Comparison of ENCODE assay signal across 8 cellular contexts in the genomic region with DNA sequence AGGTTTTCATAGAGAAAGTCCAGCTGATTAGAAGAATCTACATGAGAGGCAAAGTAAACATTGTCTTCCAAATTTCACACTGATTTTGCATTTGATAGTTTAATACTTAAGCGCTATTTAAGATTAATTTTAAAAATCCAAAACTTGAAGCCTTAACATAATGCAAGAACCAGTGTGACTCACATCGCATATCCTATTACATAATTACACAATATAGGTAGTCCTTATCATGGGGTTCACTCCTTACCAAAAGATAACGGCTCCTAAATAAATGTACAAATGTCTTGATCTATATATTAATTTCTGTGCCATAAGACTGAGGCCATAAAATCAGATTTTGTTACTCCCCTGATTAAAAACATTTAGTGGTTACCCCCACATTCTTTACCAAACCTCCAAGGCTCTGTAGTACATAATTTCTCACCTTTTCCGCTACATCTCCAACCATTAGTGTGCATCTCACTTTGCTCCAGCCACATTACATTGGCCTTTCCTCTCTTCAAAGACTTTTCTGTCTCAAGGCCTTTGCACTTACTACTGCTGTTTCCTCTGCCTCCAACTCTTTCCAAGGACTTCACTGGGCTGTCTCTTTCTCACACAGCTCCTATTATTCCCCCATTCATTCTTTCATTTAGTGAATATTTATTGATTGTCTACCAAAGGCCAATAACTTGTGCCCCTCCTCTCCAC. TPM values are rescaled to one million over a fixed set of nuclear protein-coding genes. Genes with fewer than 3 reads are reported as not detected.
DNase-seq lines count a peak whose midpoint lies in the region; ATAC-seq, FAIRE-seq and TF ChIP-seq lines count a peak whose summit lies in the region.

No MANE protein-coding gene starts in this region.

- H3K4me1 ChIP-seq in OCI-LY3 (ENCODE audit: low read length) (peaks cover 11% of the 10 kb centered on the region), endothelial cell of umbilical vein (ENCODE audit: control insufficient read depth, extremely low read depth, insufficient read depth, low read length) (peaks cover 15% of the 10 kb centered on the region), pancreas (peaks cover 0 to 29% (median 5%) of the 10 kb centered on the region in 3 donors)

- 37 to 41% methylated on average over 4 of the region's 4 CpGs for WGBS in pancreas, 2 donors

- dilution Hi-C loops in endothelial cell of umbilical vein (cut with MboI; ENCODE audit: extremely low pct_ligation_motif_present, low sequenced_read_pairs) = no loop called here

- no peaks in the 10 kb centered on the region for H3K9me1 ChIP-seq in endothelial cell of umbilical vein (replicated peaks; ENCODE audit: control insufficient read depth, extremely low read depth, insufficient read depth, low read length)

- H3K79me2 ChIP-seq in OCI-LY3 (ENCODE audit: low read length) (peaks cover 26% of the 10 kb centered on the region), endothelial cell of umbilical vein (ENCODE audit: control insufficient read depth, insufficient read depth, low read length) (peaks cover 25% of the 10 kb centered on the region)

- H3K4me2 ChIP-seq in OCI-LY3 (ENCODE audit: low read length) (peak overlapping the region; percentile 83), endothelial cell of umbilical vein (ENCODE audit: insufficient read depth, low read length) (peak overlapping the region; percentile 94)

- intact Hi-C loops in endothelial cell of umbilical vein (cut with micrococcal nuclease) (loop anchor here (2.0 to 10.0 kb wide), 5 partner anchors 305 to 1853 kb away; partner anchors contain the start of gene ERAP2), pancreas (cut with DNase I) (no loop called here)

- H3K27ac ChIP-seq in OCI-LY3 (ENCODE audit: low read length) (peak overlapping the region; percentile 71; the same call in 1 of the 2 replicates), endothelial cell of umbilical vein (ENCODE audit: insufficient read depth, low read depth, low read length) (peak overlapping the region; percentile 85), pancreas (peak overlapping the region in 1 of 4 donors; percentile 91)

- DNase-seq in EH (ENCODE audit: low read depth) = peak; percentile 21
- DNase-seq in endothelial cell of umbilical vein (ENCODE audit: low read depth, low spot score) = peak; percentile 2
- no peak for DNase-seq in pancreas
- no peak for DNase-seq in UCSD-AML1 (lab: John Stamatoyannopoulos, UW; ENCODE audit: unreplicated experiment)
- no peak for DNase-seq in stimulated activated CD4-positive, alpha-beta T cell treated with anti-CD3 and anti-CD28 coated beads, Interleukin-2, amount 100 ng/mL, for 24 hours
- no peak for DNase-seq in stimulated activated naive CD4-positive, alpha-beta T cell (lab: John Stamatoyannopoulos, UW)

- POLR2A ChIA-PET in endothelial cell of umbilical vein (lab: Charles Lee) = interaction anchor here (0.8 kb wide), 1 partner anchor 54 kb away, joined by 3 read pairs; no protein-coding TSS in a partner anchor

- H4K20me1 ChIP-seq in OCI-LY3 (ENCODE audit: insufficient read depth, low read length) (no peaks in the 10 kb centered on the region), endothelial cell of umbilical vein (replicated peaks; ENCODE audit: control insufficient read depth, extremely low read depth, insufficient read depth, low read length) (no peaks in the 10 kb centered on the region)

- no peak for TF ChIP-seq CTCF in OCI-LY3 (IDR thresholded peaks at IDR 0.05; ENCODE audit: low read depth, low read length)
- no peak for TF ChIP-seq CTCF in endothelial cell of umbilical vein (IDR thresholded peaks at IDR 0.05; ENCODE audit: extremely low read depth in 1 of 2, insufficient read depth in 1 of 2, low read depth in 1 of 2, low read length in 2 of 2)
- TF ChIP-seq CTCF in pancreas (IDR thresholded peaks at IDR 0.05) = no peak

- FAIRE-seq in endothelial cell of umbilical vein (lab: Jason Lieb, UNC) (no peak), pancreas (lab: Jason Lieb, UNC) (no peak)

- no peaks in the 10 kb centered on the region for H3K27me3 ChIP-seq in OCI-LY3 (ENCODE audit: low read depth, low read length)
- no peaks in the 10 kb centered on the region for H3K27me3 ChIP-seq in endothelial cell of umbilical vein (ENCODE audit: control insufficient read depth in 2 of 2, insufficient read depth in 2 of 2, low read length in 2 of 2)
- no peaks in the 10 kb centered on the region for H3K27me3 ChIP-seq in pancreas

- H3K9me3 ChIP-seq in OCI-LY3 (ENCODE audit: insufficient read depth, low read length) (no peaks in the 10 kb centered on the region), endothelial cell of umbilical vein (replicated peaks; ENCODE audit: control insufficient read depth, insufficient read depth, low read length) (no peaks in the 10 kb centered on the region), pancreas (no peaks in the 10 kb centered on the region)

- no peak overlapping the region for H2AFZ ChIP-seq in OCI-LY3 (ENCODE audit: low read depth, low read length)
- no peak overlapping the region for H2AFZ ChIP-seq in endothelial cell of umbilical vein (ENCODE audit: low read depth, low read length)

- CTCF ChIA-PET in endothelial cell of umbilical vein (lab: Charles Lee) = interaction anchor here (0.9 to 2.2 kb wide), 4 partner anchors 49 to 1614 kb away, joined by 4 to 8 read pairs (median 5); no protein-coding TSS in a partner anchor

- TF ChIP-seq POLR2A in endothelial cell of umbilical vein (IDR thresholded peaks at IDR 0.05; ENCODE audit: low read depth, low read length) = no peak

- no TSS peak for BruUV-seq in endothelial cell of umbilical vein (replicated peaks; lab: Mats Ljungman, UMichigan)

- ATAC-seq in pancreas = no peak
- ATAC-seq in GM21717 (IDR thresholded peaks at IDR 0.05; ENCODE audit: unreplicated experiment) = no peak

- H3K9ac ChIP-seq in OCI-LY3 (ENCODE audit: low read length) (peak overlapping the region; percentile 93), endothelial cell of umbilical vein (replicated peaks; ENCODE audit: extremely low read depth, insufficient read depth, low read length) (peak overlapping the region; percentile 85)

- H3K4me3 ChIP-seq in OCI-LY3 (ENCODE audit: low read length) (peak overlapping the region; percentile 96), endothelial cell of umbilical vein (replicated peaks in 1 of 3; ENCODE audit: insufficient read depth in 1 of 3, low read depth in 1 of 3, low read length in 3 of 3) (peak overlapping the region; percentile 83 to 97 (median 91)), pancreas (peak overlapping the region; percentile 55 to 71 (median 60))

- peaks cover 12% of the 10 kb centered on the region for H3K36me3 ChIP-seq in OCI-LY3 (replicated peaks; ENCODE audit: low read depth, low read length)
- H3K36me3 ChIP-seq in endothelial cell of umbilical vein (ENCODE audit: control insufficient read depth in 2 of 2, extremely low read depth in 1 of 2, insufficient read depth in 2 of 2, low read length in 2 of 2) = peaks cover 11 to 13% of the 10 kb centered on the region in 2 experiments
- H3K36me3 ChIP-seq in pancreas = peaks cover 0 to 9% (median 9%) of the 10 kb centered on the region in 3 donors

TF ChIP-seq in endothelial cell of umbilical vein, 7 proteins besides CTCF, POLR2A, EP300 and RAD21:
- no peak for TF ChIP-seq EZH2 (IDR thresholded peaks at IDR 0.05; ENCODE audit: borderline replicate concordance, low read depth, low read length, severe bottlenecking)
- peak; percentile 14 for TF ChIP-seq FOS (IDR thresholded peaks at IDR 0.05; ENCODE audit: borderline replicate concordance, insufficient read depth, low read length)

RNA-seq across cellular contexts. Expression of gene RIOK2, which starts 1.0 kb away (rescaled TPM):
- total RNA-seq in endothelial cell of umbilical vein = 17.5 and 25.4 TPM in 2 replicates
- polyA plus RNA-seq in endothelial cell of umbilical vein = 2.2 and 3.5 TPM in 2 replicates
- 6.9 and 9.0 TPM in 2 replicates for polyA plus RNA-seq in endothelial cell of umbilical vein (2011; cell fraction: cytosol; rRNA removed)
- 10.4 and 11.1 TPM in 2 replicates for polyA plus RNA-seq in endothelial cell of umbilical vein (2011; cell fraction: nucleus; rRNA removed)
- polyA plus RNA-seq in endothelial cell of umbilical vein (2012) = 26.6 and 31.5 TPM in 2 replicates
- 8.5 and 8.7 TPM in 2 replicates for polyA minus RNA-seq in endothelial cell of umbilical vein
- polyA minus RNA-seq in endothelial cell of umbilical vein (2011; cell fraction: cytosol; rRNA and poly(A)+ RNA removed) = 6.1 TPM
- polyA minus RNA-seq in endothelial cell of umbilical vein (2011; cell fraction: nucleus; rRNA and poly(A)+ RNA removed) = 29.0 and 29.4 TPM in 2 replicates
- 10 to 100 TPM in 5 of 6 donors, 1 to 10 TPM in 1; 10.0 to 18.7 (median 11.8) TPM for total RNA-seq in pancreas
- 10 to 100 TPM in 1 of 2 donors, 1 to 10 TPM in 1; 7.6 to 10.5 TPM for polyA plus RNA-seq in pancreas

RNA-seq across cellular contexts. Expression of gene LIX1, which starts 39.6 kb away (rescaled TPM):
- total RNA-seq in endothelial cell of umbilical vein = not detected in 2 replicates
- polyA plus RNA-seq in endothelial cell of umbilical vein = not detected in 2 replicates
- not detected in 2 replicates for polyA plus RNA-seq in endothelial cell of umbilical vein (2011; cell fraction: cytosol; rRNA removed)
- polyA plus RNA-seq in endothelial cell of umbilical vein (2011; cell fraction: nucleus; rRNA removed) = not detected in 2 replicates
- polyA plus RNA-seq in endothelial cell of umbilical vein (2012) = not detected in 2 replicates
- polyA minus RNA-seq in endothelial cell of umbilical vein = not detected in 2 replicates
- polyA minus RNA-seq in endothelial cell of umbilical vein (2011; cell fraction: cytosol; rRNA and poly(A)+ RNA removed) = not detected
- polyA minus RNA-seq in endothelial cell of umbilical vein (2011; cell fraction: nucleus; rRNA and poly(A)+ RNA removed) = not detected in 2 replicates
- under 1 TPM in 1 of 6 donors, not detected in 5; 0.08 TPM for total RNA-seq in pancreas
- under 1 TPM in 1 of 2 donors, not detected in 1; 0.12 TPM for polyA plus RNA-seq in pancreas

Comparison
In these comparisons a context has a peak if more than half of its experiments do, and no peak if none do; other contexts are left out.
1. DNase-seq: peak in EH (single experiment) and endothelial cell of umbilical vein (single experiment); none in pancreas (0 of 6), UCSD-AML1 (single experiment), stimulated activated CD4-positive, alpha-beta T cell treated with anti-CD3 and anti-CD28 coated beads, Interleukin-2, amount 100 ng/mL, for 24 hours (0 of 2) and stimulated activated naive CD4-positive, alpha-beta T cell (0 of 6).
2. Peak in every context shown above with its lines, with median percentiles within 50 percentile points of each other: H3K4me3 ChIP-seq.